8 cellular contexts compared by ENCODE assay signal in the genomic region with DNA sequence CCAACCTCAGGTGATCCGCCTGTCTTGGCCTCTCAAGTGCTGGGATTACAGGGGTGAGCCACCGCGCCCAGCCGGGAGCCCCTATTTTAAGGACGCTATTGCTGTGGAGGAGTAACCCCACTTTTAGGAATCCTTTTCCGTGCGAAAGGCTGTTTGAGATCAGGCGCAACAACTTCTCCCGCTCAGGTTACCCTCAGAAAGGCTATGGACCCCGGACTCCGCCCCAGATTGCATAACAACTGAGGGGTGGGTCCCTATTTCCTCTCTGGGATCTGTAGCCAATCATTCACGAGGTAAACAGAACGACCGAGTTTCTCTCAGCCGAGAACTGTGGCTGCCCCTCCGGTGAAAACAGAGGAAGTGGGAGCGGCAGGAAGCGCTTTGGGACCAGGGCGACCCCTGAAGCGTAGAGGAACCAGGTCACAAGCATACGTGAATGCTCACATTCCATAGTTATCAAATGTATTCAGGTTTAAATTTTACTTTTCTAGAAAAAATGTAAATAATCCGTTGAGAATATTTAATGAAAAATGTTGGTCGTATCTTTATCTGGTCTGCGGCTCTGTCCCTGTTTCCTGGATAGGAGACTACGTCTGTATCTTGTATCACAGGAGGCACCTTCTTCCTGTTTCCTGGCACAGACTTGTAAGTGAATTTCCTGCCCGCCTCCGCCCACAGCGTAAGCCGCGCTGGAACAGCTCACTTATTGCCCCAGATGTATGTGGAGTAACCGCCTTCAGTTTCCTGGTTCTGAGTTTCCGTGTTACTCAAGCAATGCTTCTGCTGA. TPM values are rescaled to one million over a fixed set of nuclear protein-coding genes. Genes with fewer than 3 reads are reported as not detected.
DNase-seq lines count a peak whose midpoint lies in the region; ATAC-seq and TF ChIP-seq lines count a peak whose summit lies in the region.

No MANE protein-coding gene starts in this region.

- H3K9me3 ChIP-seq in GM23248 (ENCODE audit: low read depth) (no peaks in the 10 kb centered on the region), ascending aorta (no peaks in the 10 kb centered on the region), right atrium auricular region (no peaks in the 10 kb centered on the region), upper lobe of right lung (no peaks in the 10 kb centered on the region)

- peak overlapping the region; percentile 96 for H3K27ac Mint-ChIP-seq in T-helper 2 cell treated with Interferon-gamma antibody and Interleukin-4, amounts not matched to agents 5 μg/mL and 100 μg/mL, for 36 hours
- H3K27ac Mint-ChIP-seq in progenitor cell of endocrine pancreas: peak overlapping the region; percentile 98

- ATAC-seq in upper lobe of right lung: peak; percentile 97

- TF ChIP-seq CTCF in LNCaP clone FGC (IDR thresholded peaks at IDR 0.05; ENCODE audit: control insufficient read depth, extremely low read depth, insufficient read depth) (no peak), ascending aorta (IDR thresholded peaks at IDR 0.05) (no peak), right atrium auricular region (IDR thresholded peaks at IDR 0.05) (no peak), progenitor cell of endocrine pancreas (IDR thresholded peaks at IDR 0.05; ENCODE audit: unreplicated experiment) (no peak), upper lobe of right lung (IDR thresholded peaks at IDR 0.05) (no peak)

- H3K9me3 Mint-ChIP-seq in T-helper 2 cell treated with Interferon-gamma antibody and Interleukin-4, amounts not matched to agents 5 μg/mL and 100 μg/mL, for 36 hours: peaks cover 5% of the 10 kb centered on the region
- H3K9me3 Mint-ChIP-seq in progenitor cell of endocrine pancreas (ENCODE audit: low read depth): peaks cover 3% of the 10 kb centered on the region

- peak overlapping the region; percentile 86 for H3K4me3 Mint-ChIP-seq in T-helper 2 cell treated with Interferon-gamma antibody and Interleukin-4, amounts not matched to agents 5 μg/mL and 100 μg/mL, for 36 hours
- peak overlapping the region; percentile 78 for H3K4me3 Mint-ChIP-seq in progenitor cell of endocrine pancreas (ENCODE audit: low read depth)

- peak overlapping the region; percentile 92 for H3K9ac ChIP-seq in GM23248

- H3K36me3 Mint-ChIP-seq in T-helper 2 cell treated with Interferon-gamma antibody and Interleukin-4, amounts not matched to agents 5 μg/mL and 100 μg/mL, for 36 hours (ENCODE audit: low read depth): peaks cover 10% of the 10 kb centered on the region
- no peaks in the 10 kb centered on the region for H3K36me3 Mint-ChIP-seq in progenitor cell of endocrine pancreas (ENCODE audit: insufficient read depth)

- H3K79me2 ChIP-seq in GM23248 (ENCODE audit: insufficient read depth): no peaks in the 10 kb centered on the region

- H3K4me2 ChIP-seq in GM23248 (ENCODE audit: unreplicated experiment): peak overlapping the region; percentile 93

- intact Hi-C loops in ascending aorta (cut with DNase I) (loop anchor here (2.0 kb wide), 1 partner anchor 27 kb away; a partner anchor contains a TSS), upper lobe of right lung (cut with DNase I) (no loop called here)

- H3K27ac ChIP-seq in GM23248 (peak overlapping the region; percentile 94), ascending aorta (peak overlapping the region; percentile 66 to 76), right atrium auricular region (peak overlapping the region; percentile 83 to 85), upper lobe of right lung (peak overlapping the region; percentile 92)

- peak overlapping the region; percentile 93 for H2AFZ ChIP-seq in GM23248

- H3K36me3 ChIP-seq in GM23248 (ENCODE audit: low read depth) (no peaks in the 10 kb centered on the region), ascending aorta (no peaks in the 10 kb centered on the region), right atrium auricular region (no peaks in the 10 kb centered on the region), upper lobe of right lung (no peaks in the 10 kb centered on the region)

- H3K4me1 Mint-ChIP-seq in T-helper 2 cell treated with Interferon-gamma antibody and Interleukin-4, amounts not matched to agents 5 μg/mL and 100 μg/mL, for 36 hours (ENCODE audit: low read depth): peaks cover 38% of the 10 kb centered on the region
- no peaks in the 10 kb centered on the region for H3K4me1 Mint-ChIP-seq in progenitor cell of endocrine pancreas (ENCODE audit: low read depth)

- H3K9me2 ChIP-seq in GM23248 (ENCODE audit: insufficient read depth): no peaks in the 10 kb centered on the region

- 5 to 7% methylated on average over 32 of the region's 32 CpGs for WGBS in GM23248 (ENCODE audit: low coverage in 1 of 2, low lambda C conversion rate in 2 of 2, missing lambda C conversion rate in 2 of 2), 2 experiments

- no peaks in the 10 kb centered on the region for H3K27me3 ChIP-seq in GM23248 (replicated peaks; ENCODE audit: insufficient read depth)
- H3K27me3 ChIP-seq in ascending aorta: no peaks in the 10 kb centered on the region
- H3K27me3 ChIP-seq in right atrium auricular region: no peaks in the 10 kb centered on the region
- H3K27me3 ChIP-seq in upper lobe of right lung: no peaks in the 10 kb centered on the region

- H4K20me1 ChIP-seq in GM23248 (ENCODE audit: insufficient read depth): no peaks in the 10 kb centered on the region

- peak overlapping the region; percentile 82 for H3K4me3 ChIP-seq in GM23248
- peak overlapping the region; percentile 46 for H3K4me3 ChIP-seq in LNCaP clone FGC (ENCODE audit: low read depth, low read length)
- peak overlapping the region; percentile 43 to 58 for H3K4me3 ChIP-seq in ascending aorta
- H3K4me3 ChIP-seq in right atrium auricular region: peak overlapping the region; percentile 42 to 54
- H3K4me3 ChIP-seq in upper lobe of right lung: peak overlapping the region; percentile 53

- in situ Hi-C loops in GM23248 (cut with MboI): no loop called here

- no peaks in the 10 kb centered on the region for H3K27me3 Mint-ChIP-seq in T-helper 2 cell treated with Interferon-gamma antibody and Interleukin-4, amounts not matched to agents 5 μg/mL and 100 μg/mL, for 36 hours (ENCODE audit: low read depth)
- H3K27me3 Mint-ChIP-seq in progenitor cell of endocrine pancreas: peaks cover 15% of the 10 kb centered on the region

- no peaks in the 10 kb centered on the region for H3F3A ChIP-seq in GM23248 (ENCODE audit: insufficient read depth)

- H3K4me1 ChIP-seq in GM23248 (ENCODE audit: insufficient read depth) (0 out of 2 replicates have a peak, but pooled peaks cover under 1% of the 10 kb centered on the region), ascending aorta (peaks cover 0 to 3% of the 10 kb centered on the region in 2 donors), right atrium auricular region (peaks cover 0 to 3% of the 10 kb centered on the region in 2 donors), upper lobe of right lung (peaks cover 21% of the 10 kb centered on the region)

- peak; percentile 94 for DNase-seq in EL
- DNase-seq in GM23248: peak; percentile 98
- DNase-seq in LNCaP clone FGC (ENCODE audit: low read depth): peak; percentile 54
- DNase-seq in T-helper 2 cell treated with Interferon-gamma antibody and Interleukin-4, amounts not matched to agents 5 μg/mL and 100 μg/mL, for 36 hours (ENCODE audit: low spot score): peak; percentile 95
- DNase-seq in ascending aorta (ENCODE audit: low spot score in 2 of 2): peak; percentile 89 to 97
- peak; percentile 97 for DNase-seq in right atrium auricular region (ENCODE audit: low spot score)
- DNase-seq in progenitor cell of endocrine pancreas (ENCODE audit: low spot score, unreplicated experiment): peak; percentile 59
- peak; percentile 94 for DNase-seq in upper lobe of right lung

RNA-seq across cellular contexts. Expression of a gene that starts 26.9 kb away (rescaled TPM):
- 190 and 203 TPM in 2 replicates for total RNA-seq in GM23248 (2014; rRNA removed; shearing (Covaris generic))
- polyA plus RNA-seq in GM23248 (2016; fragmentation: Nextera tagmentation; extraction: Ambion mirVana): 123 and 130 TPM in 2 replicates
- total RNA-seq in ascending aorta: 896 TPM
- total RNA-seq in right atrium auricular region: 100 to 1,000 TPM; 216 to 400 TPM
- total RNA-seq in progenitor cell of endocrine pancreas: 27.6 and 28.4 TPM in 2 replicates
- 1,028 TPM for total RNA-seq in upper lobe of right lung

RNA-seq across cellular contexts. Expression of a gene that starts 40.1 kb away (rescaled TPM):
- 62.3 and 64.8 TPM in 2 replicates for total RNA-seq in GM23248 (2014; rRNA removed; shearing (Covaris generic))
- 72.1 and 78.9 TPM in 2 replicates for polyA plus RNA-seq in GM23248 (2016; fragmentation: Nextera tagmentation; extraction: Ambion mirVana)
- total RNA-seq in ascending aorta (33.0 TPM), right atrium auricular region (10 to 100 TPM in 1 of 2 donors, 1 to 10 TPM in 1; 7.9 to 16.4 TPM), progenitor cell of endocrine pancreas (75.2 and 81.9 TPM in 2 replicates), upper lobe of right lung (54.8 TPM)

RNA-seq across cellular contexts. Expression of a gene that starts 40.9 kb away (rescaled TPM):
- 5.2 and 6.5 TPM in 2 replicates for total RNA-seq in GM23248 (2014; rRNA removed; shearing (Covaris generic))
- 7.1 and 7.3 TPM in 2 replicates for polyA plus RNA-seq in GM23248 (2016; fragmentation: Nextera tagmentation; extraction: Ambion mirVana)
- 25.0 TPM for total RNA-seq in ascending aorta
- 1 to 10 TPM; 2.3 to 3.7 TPM for total RNA-seq in right atrium auricular region
- 16.6 and 19.7 TPM in 2 replicates for total RNA-seq in progenitor cell of endocrine pancreas
- total RNA-seq in upper lobe of right lung: 6.9 TPM

RNA-seq across cellular contexts. Expression of a gene that starts 55.1 kb away (rescaled TPM):
- 31.3 and 42.0 TPM in 2 replicates for total RNA-seq in GM23248 (2014; rRNA removed; shearing (Covaris generic))
- polyA plus RNA-seq in GM23248 (2016; fragmentation: Nextera tagmentation; extraction: Ambion mirVana): 35.5 and 39.7 TPM in 2 replicates
- total RNA-seq in ascending aorta (36.6 TPM), right atrium auricular region (10 to 100 TPM; 33.9 to 41.3 TPM), progenitor cell of endocrine pancreas (72.0 and 78.7 TPM in 2 replicates), upper lobe of right lung (42.5 TPM)

Comparison
In these comparisons a context has a peak if more than half of its experiments do, and no peak if none do; other contexts are left out.
1. Peak in every context shown above with its lines: DNase-seq, ATAC-seq, H3K4me3 ChIP-seq and H3K27ac ChIP-seq.